Comparison of ENCODE assay signal across 9 cellular contexts in the genomic region with DNA sequence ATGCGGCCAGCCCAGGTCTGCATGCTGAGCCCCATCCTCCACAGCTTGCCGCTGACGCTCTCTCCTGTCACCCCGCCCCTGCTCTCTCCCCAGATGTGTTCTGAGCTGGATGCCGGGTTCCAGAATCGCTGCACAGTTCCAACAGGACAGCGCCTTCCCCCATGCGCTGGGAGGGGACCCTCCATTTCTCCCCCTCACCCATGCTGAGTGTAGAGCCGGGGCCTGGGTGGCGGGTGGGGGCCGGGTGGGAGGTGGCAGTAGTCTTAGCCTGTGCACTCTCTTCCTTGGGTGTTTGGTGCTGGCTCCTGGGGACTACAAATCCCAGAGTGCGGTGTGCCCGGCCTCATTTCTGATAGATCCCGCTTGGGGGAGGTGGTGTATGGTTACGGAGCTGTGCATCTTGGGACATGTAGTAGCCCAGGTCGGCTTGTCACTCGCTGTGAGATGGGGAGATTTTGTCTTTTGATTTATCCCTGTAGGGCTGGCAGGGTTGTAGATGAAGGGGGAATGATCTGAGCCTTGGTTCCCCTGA. TPM values are rescaled to one million over a fixed set of nuclear protein-coding genes. Genes with fewer than 3 reads are reported as not detected.
DNase-seq lines count a peak whose midpoint lies in the region; ATAC-seq, FAIRE-seq and TF ChIP-seq lines count a peak whose summit lies in the region.
"Had no signal": no experiment of that assay in that cellular context is flagged by ENCODE, and none has a peak within 500 bp of the region (broad histone marks: within the 10 kb centered on the region; RNA-seq: fewer than 3 reads in every experiment).

No MANE protein-coding gene starts in this region.

- H3K4me3 ChIP-seq in RWPE2 (ENCODE audit: severe bottlenecking) (no peak overlapping the region), ovary (no peak overlapping the region)

- H3K4me1 ChIP-seq in RWPE2 (ENCODE audit: insufficient read depth, poor library complexity, severe bottlenecking) (peaks cover 27% of the 10 kb centered on the region), ovary (ENCODE audit: insufficient read depth) (peaks cover 11% of the 10 kb centered on the region)

- no peak for TF ChIP-seq POLR2A in ovary (IDR thresholded peaks at IDR 0.05)
- TF ChIP-seq POLR2A in H54 (IDR thresholded peaks at IDR 0.05; ENCODE audit: low read depth, low read length): no peak

- H3K36me3 Mint-ChIP-seq in CD14-positive monocyte: peaks cover 52% of the 10 kb centered on the region in 2 donors

- H3K27ac Mint-ChIP-seq in CD14-positive monocyte: no peak overlapping the region

- WGBS in ovary, 3 donors: 43 to 59% (median 48%) methylated on average over 11 to 17 of the region's 17 CpGs

- H3K27me3 ChIP-seq in RWPE2 (ENCODE audit: insufficient read depth, poor library complexity, severe bottlenecking) (no peaks in the 10 kb centered on the region), ovary (no peaks in the 10 kb centered on the region)

- intact Hi-C loops in CD14-positive monocyte (cut with micrococcal nuclease) (no loop called here), ovary (cut with DNase I) (no loop called here)

- H3K27ac ChIP-seq in RWPE2 (ENCODE audit: poor library complexity, severe bottlenecking): peak overlapping the region; percentile 79
- peak overlapping the region; percentile 71 to 90 for H3K27ac ChIP-seq in ovary

- no peak for FAIRE-seq in H54 (lab: Jason Lieb, UNC)

- no peak for TF ChIP-seq EP300 in ovary (IDR thresholded peaks at IDR 0.05)

- peaks cover 2% of the 10 kb centered on the region for H3K4me1 Mint-ChIP-seq in CD14-positive monocyte

- H3K36me3 ChIP-seq in RWPE2 (ENCODE audit: low read depth): peaks cover 28% of the 10 kb centered on the region
- no peaks in the 10 kb centered on the region for H3K36me3 ChIP-seq in ovary

- H3K4me3 Mint-ChIP-seq in CD14-positive monocyte: no peak overlapping the region

- DNase-seq in CD14-positive monocyte (ENCODE audit: low spot score) (peak; percentile 22), RWPE2 (ENCODE audit: low spot score) (peak; percentile 84), fibroblast of peridontal ligament (ENCODE audit: extremely low read depth) (peak; percentile 58), ovary (peak; percentile 60 to 76 (median 70)), H54 (ENCODE audit: insufficient read length, low spot score) (no peak)
- DNase-seq: NCI-H446 treated with DMSO at 0.1 percent for 48 hours had no signal

- ATAC-seq in RWPE2 (ENCODE audit: low read depth) (peak; percentile 85), GM21786 (IDR thresholded peaks at IDR 0.05; ENCODE audit: unreplicated experiment) (no peak), HG02973 (IDR thresholded peaks at IDR 0.05; ENCODE audit: unreplicated experiment) (no peak), GM19395 (IDR thresholded peaks at IDR 0.05; ENCODE audit: unreplicated experiment) (no peak)

- no peaks in the 10 kb centered on the region for H3K9me3 ChIP-seq in RWPE2 (ENCODE audit: severe bottlenecking)
- no peaks in the 10 kb centered on the region for H3K9me3 ChIP-seq in ovary

- no peak for TF ChIP-seq CTCF in CD14-positive monocyte (IDR thresholded peaks at IDR 0.05)
- TF ChIP-seq CTCF in RWPE2 (IDR thresholded peaks at IDR 0.05; ENCODE audit: poor library complexity, severe bottlenecking): no peak
- no peak for TF ChIP-seq CTCF in ovary (IDR thresholded peaks at IDR 0.05)

- peaks cover 0 to 6% (median 5%) of the 10 kb centered on the region in 3 donors for H3K27me3 Mint-ChIP-seq in CD14-positive monocyte (ENCODE audit: low read depth in 3 of 3)

- peaks cover 0 to 1% (median 0%) of the 10 kb centered on the region in 7 donors for H3K9me3 Mint-ChIP-seq in CD14-positive monocyte

RNA-seq across cellular contexts. Expression of a gene that starts 6.8 kb away (rescaled TPM):
- polyA plus RNA-seq in CD14-positive monocyte: 1 to 10 TPM; 1.7 to 1.9 TPM
- total RNA-seq in ovary: 100 to 1,000 TPM in 1 of 7 donors, 10 to 100 TPM in 6; 34.0 to 101 (median 85.7) TPM
- polyA plus RNA-seq in ovary: 10 to 100 TPM; 77.9 to 87.5 TPM

RNA-seq across cellular contexts. Expression of a gene that starts 23.2 kb away (rescaled TPM):
- polyA plus RNA-seq in CD14-positive monocyte (not detected), ovary (1 to 10 TPM in 1 of 2 donors, under 1 TPM in 1; 0.08 to 1.3 TPM)
- total RNA-seq in ovary: 1 to 10 TPM in 3 of 7 donors, under 1 TPM in 3, not detected in 1; 0.12 to 2.3 (median 0.82) TPM

RNA-seq across cellular contexts. Expression of a gene that starts 32.2 kb away (rescaled TPM):
- polyA plus RNA-seq in CD14-positive monocyte (10 to 100 TPM; 72.7 to 81.9 TPM), ovary (10 to 100 TPM in 1 of 2 donors, 1 to 10 TPM in 1; 7.9 to 42.2 TPM)
- 10 to 100 TPM in 6 of 7 donors, 1 to 10 TPM in 1; 8.4 to 53.6 (median 16.5) TPM for total RNA-seq in ovary

RNA-seq across cellular contexts. Expression of a gene that starts 32.9 kb away (rescaled TPM):
- not detected for polyA plus RNA-seq in CD14-positive monocyte
- total RNA-seq in ovary: 10 to 100 TPM in 1 of 7 donors, 1 to 10 TPM in 1, under 1 TPM in 3, not detected in 2; 0.27 to 13.2 (median 0.83) TPM
- polyA plus RNA-seq in ovary: under 1 TPM; 0.18 to 0.34 TPM

RNA-seq across cellular contexts. Expression of a gene that starts 40.7 kb away (rescaled TPM):
- polyA plus RNA-seq in CD14-positive monocyte: 10 to 100 TPM; 16.7 to 17.8 TPM
- total RNA-seq in ovary: 10 to 100 TPM; 12.4 to 24.8 (median 17.9) TPM
- 10 to 100 TPM; 19.1 to 29.4 TPM for polyA plus RNA-seq in ovary

Comparison
In these comparisons a context has a peak if more than half of its experiments do, and no peak if none do; other contexts are left out.
1. RNA of a gene that starts 6.8 kb away (polyA plus RNA-seq): 77.9 to 87.5 TPM in ovary; 1.7 to 1.9 TPM in CD14-positive monocyte; every median in the first group is over 10 times any median in the second.